In the genomic region with DNA sequence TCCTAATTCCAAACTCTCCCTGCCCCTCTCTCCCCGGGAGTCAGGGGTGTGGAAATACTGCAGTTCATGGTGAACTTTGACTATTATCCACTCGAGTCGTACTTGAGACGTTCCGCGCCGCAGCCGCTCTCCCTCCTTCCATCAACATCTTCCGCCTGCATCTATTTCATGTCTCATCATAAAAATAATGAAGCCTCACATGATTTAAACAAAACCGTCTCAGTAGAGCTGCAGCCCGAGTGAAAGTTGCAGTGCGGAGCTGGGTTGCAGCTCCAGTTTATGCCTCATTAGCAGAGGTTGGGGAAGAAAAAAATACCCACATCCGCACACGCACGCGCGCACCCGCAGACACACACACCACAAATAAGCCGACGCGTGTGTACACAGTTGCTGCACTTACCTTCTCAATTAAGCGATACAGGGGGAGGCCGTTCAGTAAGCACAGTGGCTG, we compare ENCODE assay signal across 8 cellular contexts. TPM values are rescaled to one million over a fixed set of nuclear protein-coding genes. Genes with fewer than 3 reads are reported as not detected.
DNase-seq lines count a peak whose midpoint lies in the region; ATAC-seq and TF ChIP-seq lines count a peak whose summit lies in the region.

No MANE protein-coding gene starts in this region.

- H3K27me3 ChIP-seq in rectal smooth muscle tissue (ENCODE audit: control insufficient read depth, insufficient read depth, low read length): no peaks in the 10 kb centered on the region

- peak overlapping the region; percentile 80 for H3K27ac ChIP-seq in OCI-LY7 (ENCODE audit: low read depth, low read length, poor library complexity, severe bottlenecking)
- H3K27ac ChIP-seq in rectal smooth muscle tissue (ENCODE audit: low read depth, low read length): peak overlapping the region; percentile 89

- CTCF ChIA-PET in OCI-LY7 (lab: Charles Lee; ENCODE audit: unreplicated experiment): no interaction called here

- peaks cover 19% of the 10 kb centered on the region; the same call in 1 of the 2 replicates for H3K79me2 ChIP-seq in OCI-LY7 (ENCODE audit: insufficient read depth, low read depth, low read length)

- DNase-seq in DMS153 treated with DMSO at 0.1 percent for 48 hours (lab: John Stamatoyannopoulos, UW; ENCODE audit: unreplicated experiment) (peak; percentile 17), DMS153 (lab: John Stamatoyannopoulos, UW) (no peak), OCI-LY7 (ENCODE audit: low spot score) (peak; percentile 64), foreskin melanocyte (peak; percentile 40), GDM1 (lab: John Stamatoyannopoulos, UW) (no peak), activated T-cell treated with anti-CD3 and anti-CD28 coated beads for 4 hours (no peak)

- H3K4me1 ChIP-seq in OCI-LY7 (ENCODE audit: insufficient read depth, low read length, poor library complexity, severe bottlenecking) (peaks cover 51% of the 10 kb centered on the region), rectal smooth muscle tissue (ENCODE audit: control insufficient read depth, insufficient read depth, low read length) (peaks cover 5% of the 10 kb centered on the region)

- no peaks in the 10 kb centered on the region for H3K9me3 ChIP-seq in OCI-LY7 (ENCODE audit: low read length)

- peak overlapping the region; percentile 77 for H3K4me3 ChIP-seq in OCI-LY7 (ENCODE audit: low read depth, low read length, poor library complexity, severe bottlenecking)
- peak overlapping the region; percentile 59 for H3K4me3 ChIP-seq in rectal smooth muscle tissue (ENCODE audit: low read length)

- POLR2A ChIA-PET in OCI-LY7 (lab: Charles Lee): interaction anchor here (0.5 to 3.0 kb wide), 9 partner anchors 9 to 1724 kb away, joined by 3 to 31 read pairs (median 4); no protein-coding TSS in a partner anchor

- intact Hi-C loops in OCI-LY7 (cut with micrococcal nuclease; ENCODE audit: unreplicated experiment): loop anchor here (2.0 to 5.0 kb wide), 3 partner anchors 31 to 618 kb away; no protein-coding TSS in a partner anchor

- no peaks in the 10 kb centered on the region for H3K9me2 ChIP-seq in OCI-LY7 (ENCODE audit: insufficient read depth, low read length)

- ATAC-seq in HG02852 (IDR thresholded peaks at IDR 0.05; ENCODE audit: unreplicated experiment): no peak

- no peak for TF ChIP-seq CTCF in OCI-LY7 (conservative IDR thresholded peaks at IDR 0.05; ENCODE audit: low read length)

- H3K36me3 ChIP-seq in OCI-LY7 (ENCODE audit: insufficient read depth, low read length) (no peaks in the 10 kb centered on the region), rectal smooth muscle tissue (ENCODE audit: control insufficient read depth, insufficient read depth, low read length) (no peaks in the 10 kb centered on the region)

- H3K9ac ChIP-seq in rectal smooth muscle tissue (ENCODE audit: low read length): peak overlapping the region; percentile 38

- no TSS peak for BruUV-seq in OCI-LY7 (replicated peaks; lab: Mats Ljungman, UMichigan)

- H4K20me1 ChIP-seq in OCI-LY7 (ENCODE audit: insufficient read depth, low read length): no peaks in the 10 kb centered on the region

- peak overlapping the region; percentile 80 for H3K4me2 ChIP-seq in OCI-LY7 (ENCODE audit: low read length)

- H2AFZ ChIP-seq in OCI-LY7 (ENCODE audit: low read length): peak overlapping the region; percentile 46; the same call in 1 of the 2 replicates

RNA-seq across cellular contexts. Expression of a gene that starts 0.3 kb away (rescaled TPM):
- total RNA-seq in OCI-LY7 (2014; rRNA removed; shearing (Covaris generic)): 12.3 and 13.1 TPM in 2 replicates
- 10.6 and 14.5 TPM in 2 replicates for total RNA-seq in OCI-LY7 (2022)

Comparison
In these comparisons a context has a peak if more than half of its experiments do, and no peak if none do; other contexts are left out.
1. DNase-seq: peak in DMS153 treated with DMSO at 0.1 percent for 48 hours (single experiment), OCI-LY7 (single experiment) and foreskin melanocyte (single experiment); none in DMS153 (single experiment), GDM1 (single experiment) and activated T-cell treated with anti-CD3 and anti-CD28 coated beads for 4 hours (single experiment).